ENCODE assay signal across 8 cellular contexts in genomic region chr3:194070220-194070633, GRCh38.
A peak's percentile ranks its signal among the peaks of the same experiment; 100 is the strongest.
DNase-seq lines count a peak whose midpoint lies in the region; ATAC-seq and TF ChIP-seq lines count a peak whose summit lies in the region.

No MANE protein-coding gene starts in this region.

- H3K4me3 ChIP-seq in heart left ventricle = peak overlapping the region in 11 of 12 donors; percentile 8 to 64 (median 55)
- peak overlapping the region; percentile 37 for H3K4me3 ChIP-seq in astrocyte of the cerebellum (ENCODE audit: low read depth, low read length)
- peak overlapping the region; percentile 40 to 68 for H3K4me3 ChIP-seq in mesenchymal stem cell (ENCODE audit: insufficient read depth in 1 of 2, low read depth in 1 of 2, low read length in 2 of 2)
- H3K4me3 ChIP-seq in transverse colon = peak overlapping the region in 3 of 4 donors; percentile 32 to 50 (median 41)

- peak overlapping the region; percentile 77 for H2BK5ac ChIP-seq in mesenchymal stem cell (ENCODE audit: low read depth, low read length, poor library complexity, severe bottlenecking)

- H3K27ac ChIP-seq in heart left ventricle (peak overlapping the region in 11 of 12 donors; percentile 67 to 97 (median 86)), mesenchymal stem cell (ENCODE audit: low read length, poor library complexity, severe bottlenecking) (peak overlapping the region; percentile 78), transverse colon (peak overlapping the region; percentile 69 to 78 (median 75))

- H3K14ac ChIP-seq in mesenchymal stem cell (ENCODE audit: low read length in 2 of 2) = peak overlapping the region in 1 of 2 experiments; percentile 89

- peaks cover 0 to 28% (median 0%) of the 10 kb centered on the region in 9 donors for H3K27me3 ChIP-seq in heart left ventricle
- H3K27me3 ChIP-seq in mesenchymal stem cell (ENCODE audit: control insufficient read depth in 1 of 2, insufficient read depth in 1 of 2, low read length in 2 of 2) = peaks cover 0 to 46% of the 10 kb centered on the region in 2 experiments
- no peaks in the 10 kb centered on the region for H3K27me3 ChIP-seq in transverse colon

- peak overlapping the region; percentile 55 for H3K9ac ChIP-seq in mesenchymal stem cell (ENCODE audit: low read length)

- TF ChIP-seq CTCF in heart left ventricle (IDR thresholded peaks at IDR 0.05) (no peak), astrocyte of the cerebellum (IDR thresholded peaks at IDR 0.05; ENCODE audit: low read depth, low read length, missing control alignments) (no peak), transverse colon (IDR thresholded peaks at IDR 0.05) (no peak)

- 69 to 82% (median 71%) methylated on average over 10 to 15 of the region's 15 CpGs for WGBS in heart left ventricle, 4 donors
- 82% methylated on average over 15 of the region's 15 CpGs for WGBS in mesenchymal stem cell
- 72 to 93% methylated on average over 2 to 14 of the region's 15 CpGs for WGBS in transverse colon (ENCODE audit: low coverage in 1 of 2), 2 donors

- peak overlapping the region; percentile 75 for H2BK15ac ChIP-seq in mesenchymal stem cell (ENCODE audit: low read depth, poor library complexity, severe bottlenecking)

- TF ChIP-seq POLR2A in heart left ventricle (IDR thresholded peaks at IDR 0.05) (no peak), transverse colon (IDR thresholded peaks at IDR 0.05) (no peak)

- H3K36me3 ChIP-seq in heart left ventricle = no peaks in the 10 kb centered on the region
- H3K36me3 ChIP-seq in mesenchymal stem cell (ENCODE audit: control insufficient read depth in 1 of 2, insufficient read depth in 2 of 2, low read depth in 1 of 2, low read length in 2 of 2) = no peaks in the 10 kb centered on the region
- no peaks in the 10 kb centered on the region for H3K36me3 ChIP-seq in transverse colon

- in situ Hi-C loops in astrocyte of the cerebellum (cut with HindIII; ENCODE audit: low sequenced_read_pairs) (no loop called here), transverse colon (cut with MboI; ENCODE audit: low pct_ligation_motif_present in 1 of 4, low pct_unique_long_range_greater_than_20kb in 1 of 4, low sequenced_read_pairs in 3 of 4) (no loop called here)

- peak overlapping the region in 1 of 2 experiments; percentile 92 for H3K23ac ChIP-seq in mesenchymal stem cell (ENCODE audit: low read length in 2 of 2)

- H3K79me1 ChIP-seq in mesenchymal stem cell (replicated peaks; ENCODE audit: low read length, poor library complexity, severe bottlenecking) = no peaks in the 10 kb centered on the region

- TF ChIP-seq EP300 in transverse colon (IDR thresholded peaks at IDR 0.05; ENCODE audit: low read depth) = no peak

- H3K9me3 ChIP-seq in heart left ventricle = peaks cover 0 to 30% (median 0%) of the 10 kb centered on the region in 12 donors
- H3K9me3 ChIP-seq in mesenchymal stem cell (ENCODE audit: control insufficient read depth, low read length) = peaks cover 16% of the 10 kb centered on the region
- no peaks in the 10 kb centered on the region for H3K9me3 ChIP-seq in transverse colon

- DNase-seq in heart left ventricle (no peak), left cardiac atrium (no peak), astrocyte of the cerebellum (ENCODE audit: low read depth) (no peak), mesenchymal stem cell (no peak), transverse colon (no peak), NCI-H2029 treated with DMSO at 0.1 percent for 48 hours (lab: John Stamatoyannopoulos, UW) (no peak), NCI-H2029 (lab: John Stamatoyannopoulos, UW) (no peak)

- H3K18ac ChIP-seq in mesenchymal stem cell (ENCODE audit: low read depth in 1 of 2, low read length in 2 of 2) = peak overlapping the region; percentile 90 to 97

- peaks cover 3 to 23% (median 16%) of the 10 kb centered on the region in 12 donors for H3K4me1 ChIP-seq in heart left ventricle
- H3K4me1 ChIP-seq in mesenchymal stem cell (ENCODE audit: control insufficient read depth, insufficient read depth, low read depth, low read length) = peaks cover 21% of the 10 kb centered on the region
- H3K4me1 ChIP-seq in transverse colon = peaks cover 12 to 31% (median 22%) of the 10 kb centered on the region in 4 donors

- peak overlapping the region; percentile 71 for H3K4me2 ChIP-seq in mesenchymal stem cell (ENCODE audit: low read length, poor library complexity, severe bottlenecking)

- intact Hi-C loops in heart left ventricle (cut with DNase I) (loop anchor here (2.0 to 10.0 kb wide), 11 partner anchors 62 to 285 kb away; partner anchors contain the start of gene HES1 (in 1 of the 10)), left cardiac atrium (cut with DNase I) (loop anchor here (2.0 to 10.0 kb wide), 5 partner anchors 55 to 201 kb away; no protein-coding TSS in a partner anchor), transverse colon (cut with DNase I; ENCODE audit: low total_unique reads) (loop anchor here (5.0 kb wide), 1 partner anchor 197 kb away; no protein-coding TSS in a partner anchor)

- peak overlapping the region; percentile 89 for H2BK120ac ChIP-seq in mesenchymal stem cell (ENCODE audit: low read depth, low read length)

- peak overlapping the region; percentile 93 for H4K91ac ChIP-seq in mesenchymal stem cell (ENCODE audit: low read length)

- ATAC-seq in heart left ventricle = peak in 1 of 4 donors; percentile 19
- ATAC-seq in left cardiac atrium = no peak
- no peak for ATAC-seq in HG03442 (IDR thresholded peaks at IDR 0.05; ENCODE audit: unreplicated experiment)

- peak overlapping the region; percentile 45 for H2AK5ac ChIP-seq in mesenchymal stem cell (ENCODE audit: low read length, severe bottlenecking)

- peak overlapping the region; percentile 29 to 89 for H3K4ac ChIP-seq in mesenchymal stem cell (ENCODE audit: low read depth in 1 of 2, low read length in 2 of 2)

- H2BK12ac ChIP-seq in mesenchymal stem cell (ENCODE audit: low read length in 2 of 2) = peak overlapping the region; percentile 93 to 95

- peak overlapping the region; percentile 96 for H4K8ac ChIP-seq in mesenchymal stem cell (ENCODE audit: low read length)

- no peak overlapping the region for H2AFZ ChIP-seq in mesenchymal stem cell (ENCODE audit: low read depth, low read length)
